8 cellular contexts compared by ENCODE assay signal in the genomic region with DNA sequence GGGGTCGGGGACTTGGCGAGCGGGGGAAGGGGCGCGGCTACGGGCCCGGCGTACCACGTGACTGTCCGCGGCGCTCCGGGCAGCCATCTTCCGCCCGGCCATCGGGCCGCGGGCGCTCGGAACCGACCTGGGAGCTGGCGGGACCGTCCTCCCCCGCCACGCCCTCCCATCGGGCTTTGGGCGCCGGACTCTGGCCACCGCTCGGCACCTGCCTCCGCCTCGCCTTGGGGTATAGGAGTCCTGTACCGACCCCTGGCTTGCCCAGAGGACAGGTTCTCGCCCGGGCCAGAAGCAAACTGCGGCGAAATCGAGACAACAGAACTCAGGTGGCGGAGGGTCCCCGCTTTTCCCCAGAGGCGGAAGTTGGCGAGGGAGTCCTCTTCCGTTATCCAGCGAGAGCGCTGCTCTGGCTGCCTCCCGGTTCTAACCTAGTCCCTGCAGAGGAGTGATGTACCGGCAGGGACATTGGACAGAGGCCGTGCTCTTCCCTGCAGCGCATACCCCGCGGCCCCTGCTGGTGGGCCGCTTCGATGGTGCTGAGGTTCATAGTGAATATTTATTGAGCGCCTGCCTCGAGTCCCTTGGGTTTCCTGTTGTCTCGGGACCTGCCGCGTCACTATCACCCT. TPM values are rescaled to one million over a fixed set of nuclear protein-coding genes. Genes with fewer than 3 reads are reported as not detected.
A peak's percentile ranks its signal among the peaks of the same experiment; 100 is the strongest.
DNase-seq lines count a peak whose midpoint lies in the region; TF ChIP-seq lines count a peak whose summit lies in the region.

No MANE protein-coding gene starts in this region.

- H3K36me3 ChIP-seq in HEK293 (ENCODE audit: control insufficient read depth in 2 of 2, insufficient read depth in 1 of 2, low read length in 2 of 2) (peaks cover 0 to 4% of the 10 kb centered on the region in 2 experiments; a peak in 1 of 3 replicates), MM.1S (replicated peaks; ENCODE audit: insufficient read depth, low read length) (no peaks in the 10 kb centered on the region), ascending aorta (no peaks in the 10 kb centered on the region)

- POLR2A ChIA-PET in HEK293 (lab: Yijun Ruan, JAX) = interaction anchor here (0.5 to 1.5 kb wide), 15 partner anchors 11 to 211 kb away, joined by 3 to 11 read pairs (median 3); a partner anchor contains a TSS

- peaks cover 5% of the 10 kb centered on the region for H3K27me3 Mint-ChIP-seq in T-helper 1 cell treated with Interleukin-12 subunit alpha and Interleukin-12 subunit beta and Interleukin-4 antibody, amounts not matched to agents 30 μg/mL and 1 μg/mL, for 36 hours (ENCODE audit: low read depth)

- H3F3A ChIP-seq in MM.1S (ENCODE audit: insufficient read depth, low read length) = peaks cover 53% of the 10 kb centered on the region

- peak overlapping the region; percentile 95 for H2AFZ ChIP-seq in MM.1S (ENCODE audit: low read length)

- DNase-seq in NCI-H1436 (lab: John Stamatoyannopoulos, UW) = peak; percentile 57
- DNase-seq in NCI-H1436 treated with DMSO at 0.1 percent for 48 hours (lab: John Stamatoyannopoulos, UW) = no peak
- DNase-seq in MM.1S = peak; percentile 78
- peak; percentile 17 to 85 for DNase-seq in ascending aorta (ENCODE audit: low spot score in 2 of 2)
- DNase-seq in hepatic stellate cell (ENCODE audit: low spot score) = peak; percentile 83
- peak; percentile 100 for DNase-seq in retina

- no peaks in the 10 kb centered on the region for H3K27me3 ChIP-seq in MM.1S (replicated peaks; ENCODE audit: insufficient read depth, low read length)
- H3K27me3 ChIP-seq in ascending aorta = no peaks in the 10 kb centered on the region

- no peaks in the 10 kb centered on the region for H3K9me3 Mint-ChIP-seq in T-helper 1 cell treated with Interleukin-12 subunit alpha and Interleukin-12 subunit beta and Interleukin-4 antibody, amounts not matched to agents 30 μg/mL and 1 μg/mL, for 36 hours

- H3K4me3 ChIP-seq in HEK293 (ENCODE audit: low read depth, low read length) = peak overlapping the region; percentile 90
- peak overlapping the region; percentile 96 for H3K4me3 ChIP-seq in MM.1S (ENCODE audit: low read length)
- peak overlapping the region; percentile 72 to 85 for H3K4me3 ChIP-seq in ascending aorta

- peaks cover 31% of the 10 kb centered on the region for H3K4me1 Mint-ChIP-seq in T-helper 1 cell treated with Interleukin-12 subunit alpha and Interleukin-12 subunit beta and Interleukin-4 antibody, amounts not matched to agents 30 μg/mL and 1 μg/mL, for 36 hours (ENCODE audit: low read depth)

- intact Hi-C loops in ascending aorta (cut with DNase I) = loop anchor here (1.0 to 10.0 kb wide), 5 partner anchors 128 to 1970 kb away; no protein-coding TSS in a partner anchor

- H3K9me3 ChIP-seq in HEK293 (ENCODE audit: control insufficient read depth, insufficient read depth, low read depth, low read length) (no peaks in the 10 kb centered on the region), MM.1S (replicated peaks; ENCODE audit: insufficient read depth, low read length) (no peaks in the 10 kb centered on the region), ascending aorta (no peaks in the 10 kb centered on the region)

- CTCF ChIA-PET in HEK293 (lab: Yijun Ruan, JAX) = interaction anchor here (0.6 to 1.0 kb wide), 8 partner anchors 26 to 282 kb away, joined by 3 to 4 read pairs (median 4); no protein-coding TSS in a partner anchor

- peak overlapping the region; percentile 96 for H3K9ac ChIP-seq in MM.1S (ENCODE audit: low read length)

- peaks cover 27% of the 10 kb centered on the region for H3K79me2 ChIP-seq in MM.1S (ENCODE audit: low read length)

- peak overlapping the region; percentile 89 for H3K27ac Mint-ChIP-seq in T-helper 1 cell treated with Interleukin-12 subunit alpha and Interleukin-12 subunit beta and Interleukin-4 antibody, amounts not matched to agents 30 μg/mL and 1 μg/mL, for 36 hours

- H3K27ac ChIP-seq in HEK293 (ENCODE audit: extremely low read depth, low read depth, low read length) = peak overlapping the region; percentile 84
- H3K27ac ChIP-seq in MM.1S (ENCODE audit: low read length) = peak overlapping the region; percentile 99
- peak overlapping the region; percentile 97 to 98 for H3K27ac ChIP-seq in ascending aorta

- H3K9me2 ChIP-seq in MM.1S (replicated peaks; ENCODE audit: insufficient read depth, low read length) = no peaks in the 10 kb centered on the region

- H3K36me3 Mint-ChIP-seq in T-helper 1 cell treated with Interleukin-12 subunit alpha and Interleukin-12 subunit beta and Interleukin-4 antibody, amounts not matched to agents 30 μg/mL and 1 μg/mL, for 36 hours (ENCODE audit: low read depth) = peaks cover 4% of the 10 kb centered on the region

- H3K4me2 ChIP-seq in MM.1S (ENCODE audit: low read depth, low read length) = peak overlapping the region; percentile 88

- H4K20me1 ChIP-seq in MM.1S (ENCODE audit: insufficient read depth, low read length) = no peaks in the 10 kb centered on the region

- peak; percentile 82 for TF ChIP-seq CTCF in HEK293 (tag by site-specific recombination; IDR thresholded peaks at IDR 0.05)
- peak; percentile 61 for TF ChIP-seq CTCF in MM.1S (IDR thresholded peaks at IDR 0.05; ENCODE audit: low read length)
- peak; percentile 56 to 76 (median 69) for TF ChIP-seq CTCF in ascending aorta (IDR thresholded peaks at IDR 0.05)

- H3K4me1 ChIP-seq in HEK293 (ENCODE audit: control insufficient read depth, insufficient read depth, low read length) (peaks cover 11% of the 10 kb centered on the region), MM.1S (ENCODE audit: low read length) (peaks cover 17% of the 10 kb centered on the region), ascending aorta (peaks cover 0 to 10% of the 10 kb centered on the region in 2 donors)

- H3K4me3 Mint-ChIP-seq in T-helper 1 cell treated with Interleukin-12 subunit alpha and Interleukin-12 subunit beta and Interleukin-4 antibody, amounts not matched to agents 30 μg/mL and 1 μg/mL, for 36 hours = peak overlapping the region; percentile 86

TF ChIP-seq in HEK293, 187 proteins besides CTCF, POLR2A, EP300 and RAD21 (continues in another document):
- TF ChIP-seq ZNF626 (tag by site-specific recombination; IDR thresholded peaks at IDR 0.05) (no peak), ZNF776 (tag by site-specific recombination; IDR thresholded peaks at IDR 0.05; ENCODE audit: borderline replicate concordance) (no peak), ZNF146 (tag by site-specific recombination; IDR thresholded peaks at IDR 0.05) (no peak), ZNF521 (tag by site-specific recombination; IDR thresholded peaks at IDR 0.05) (no peak), ZNF416 (tag by site-specific recombination; IDR thresholded peaks at IDR 0.05) (no peak), MEIS1 (CRISPR knock-in tag; IDR thresholded peaks at IDR 0.05; ENCODE audit: borderline replicate concordance) (no peak), HOXD13 (CRISPR knock-in tag; IDR thresholded peaks at IDR 0.05; ENCODE audit: borderline replicate concordance) (no peak), SALL2 (tag by site-specific recombination; IDR thresholded peaks at IDR 0.05; ENCODE audit: borderline replicate concordance) (no peak), ZNF311 (tag by site-specific recombination; IDR thresholded peaks at IDR 0.05; ENCODE audit: borderline replicate concordance) (no peak), ZNF76 (tag by site-specific recombination; IDR thresholded peaks at IDR 0.05; ENCODE audit: borderline replicate concordance, low read depth) (peak; percentile 78; the same call in 1 of the 2 replicates), ZNF37A (tag by site-specific recombination; IDR thresholded peaks at IDR 0.05) (no peak), ZBTB20 (tag by site-specific recombination; IDR thresholded peaks at IDR 0.05) (peak; percentile 84), SCRT2 (tag by site-specific recombination; IDR thresholded peaks at IDR 0.05) (no peak), ZNF585B (tag by site-specific recombination; IDR thresholded peaks at IDR 0.05) (no peak), ZNF426 (tag by site-specific recombination; IDR thresholded peaks at IDR 0.05) (no peak), ZNF121 (tag by site-specific recombination; IDR thresholded peaks at IDR 0.05) (no peak)
- TF ChIP-seq, protein P1, sequence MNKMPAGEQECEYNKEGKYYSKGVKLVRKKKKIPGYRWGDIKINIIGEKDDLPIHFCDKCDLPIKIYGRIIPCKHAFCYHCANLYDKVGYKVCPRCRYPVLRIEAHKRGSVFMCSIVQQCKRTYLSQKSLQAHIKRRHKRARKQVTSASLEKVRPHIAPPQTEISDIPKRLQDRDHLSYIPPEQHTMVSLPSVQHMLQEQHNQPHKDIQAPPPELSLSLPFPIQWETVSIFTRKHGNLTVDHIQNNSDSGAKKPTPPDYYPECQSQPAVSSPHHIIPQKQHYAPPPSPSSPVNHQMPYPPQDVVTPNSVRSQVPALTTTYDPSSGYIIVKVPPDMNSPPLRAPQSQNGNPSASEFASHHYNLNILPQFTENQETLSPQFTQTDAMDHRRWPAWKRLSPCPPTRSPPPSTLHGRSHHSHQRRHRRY (tag by site-specific recombination; IDR thresholded peaks at IDR 0.05) = no peak
- TF ChIP-seq, protein P2, sequence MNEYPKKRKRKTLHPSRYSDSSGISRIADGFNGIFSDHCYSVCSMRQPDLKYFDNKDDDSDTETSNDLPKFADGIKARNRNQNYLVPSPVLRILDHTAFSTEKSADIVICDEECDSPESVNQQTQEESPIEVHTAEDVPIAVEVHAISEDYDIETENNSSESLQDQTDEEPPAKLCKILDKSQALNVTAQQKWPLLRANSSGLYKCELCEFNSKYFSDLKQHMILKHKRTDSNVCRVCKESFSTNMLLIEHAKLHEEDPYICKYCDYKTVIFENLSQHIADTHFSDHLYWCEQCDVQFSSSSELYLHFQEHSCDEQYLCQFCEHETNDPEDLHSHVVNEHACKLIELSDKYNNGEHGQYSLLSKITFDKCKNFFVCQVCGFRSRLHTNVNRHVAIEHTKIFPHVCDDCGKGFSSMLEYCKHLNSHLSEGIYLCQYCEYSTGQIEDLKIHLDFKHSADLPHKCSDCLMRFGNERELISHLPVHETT (tag by site-specific recombination; IDR thresholded peaks at IDR 0.05) = no peak; the same call in none of the 2 replicates

RNA-seq across cellular contexts. Expression of a gene that starts 1.2 kb away (rescaled TPM):
- 128 TPM for total RNA-seq in ascending aorta
